ENCODE assay signal across 1 cellular context in the genomic region with DNA sequence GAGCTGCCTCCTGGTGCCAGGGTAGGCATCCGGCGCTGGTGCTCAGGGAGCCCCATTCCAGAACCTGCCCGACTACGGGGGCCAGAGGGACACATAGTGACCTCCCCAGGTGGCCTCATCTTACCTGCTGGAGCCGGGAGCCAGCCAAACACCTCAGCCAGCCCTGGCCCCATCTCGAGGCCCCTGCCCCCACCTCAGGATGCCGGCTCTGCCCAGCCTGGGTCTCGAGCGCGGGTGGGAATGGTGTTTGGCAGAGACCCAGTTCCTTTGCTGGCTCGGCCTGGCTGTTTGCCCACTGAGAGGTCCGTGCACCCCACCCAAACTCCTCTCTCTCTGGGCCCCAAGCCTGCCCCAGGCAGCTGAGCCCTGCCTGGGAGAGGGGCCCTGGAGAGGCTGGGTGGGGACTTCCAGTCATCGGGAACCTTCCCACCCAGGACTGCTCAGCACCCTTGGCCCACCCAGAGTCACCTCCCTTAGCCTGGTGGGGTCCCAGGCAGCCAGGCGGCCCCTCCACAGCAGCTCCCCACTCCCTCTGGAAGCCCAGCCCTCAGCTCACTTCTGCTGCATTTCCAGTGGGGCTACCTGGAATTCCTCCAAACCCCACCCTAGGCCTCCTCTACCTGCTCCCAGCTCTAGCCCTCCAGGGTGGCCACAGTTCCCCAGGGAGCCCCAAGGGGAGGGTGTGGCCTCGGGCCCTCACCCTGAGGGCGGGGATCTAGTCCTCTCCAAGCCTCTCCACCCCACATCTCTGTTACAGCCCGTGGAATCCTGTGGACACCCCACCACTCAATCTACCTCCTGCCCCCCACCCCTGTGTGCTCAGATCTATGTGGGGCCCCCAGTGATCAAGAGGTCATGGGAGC.
TF ChIP-seq lines count a peak whose summit lies in the region.

No MANE protein-coding gene starts in this region.

TF ChIP-seq in IMR-90, 13 proteins besides CTCF, POLR2A, EP300 and RAD21:
- TF ChIP-seq BHLHE40 (IDR thresholded peaks at IDR 0.05; ENCODE audit: low read depth, low read length) (no peak), MXI1 (IDR thresholded peaks at IDR 0.05; ENCODE audit: borderline replicate concordance, low read depth, low read length) (no peak), RFX5 (IDR thresholded peaks at IDR 0.05; ENCODE audit: low read depth, low read length) (no peak), FOS (IDR thresholded peaks at IDR 0.05; ENCODE audit: low read depth, low read length) (no peak), CEBPB (IDR thresholded peaks at IDR 0.05; ENCODE audit: low read depth, low read length) (no peak), SMC3 (IDR thresholded peaks at IDR 0.05; ENCODE audit: low read depth, low read length) (no peak), MAZ (IDR thresholded peaks at IDR 0.05; ENCODE audit: borderline replicate concordance, low read depth, low read length) (no peak), MAFK (IDR thresholded peaks at IDR 0.05; ENCODE audit: low read depth, low read length) (no peak), NFE2L2 (IDR thresholded peaks at IDR 0.05; ENCODE audit: low read depth, low read length) (no peak), CHD1 (IDR thresholded peaks at IDR 0.05; ENCODE audit: low read depth, low read length) (no peak), RCOR1 (IDR thresholded peaks at IDR 0.05; ENCODE audit: insufficient replicate concordance, low read length) (no peak)
- TF ChIP-seq, protein P1, sequence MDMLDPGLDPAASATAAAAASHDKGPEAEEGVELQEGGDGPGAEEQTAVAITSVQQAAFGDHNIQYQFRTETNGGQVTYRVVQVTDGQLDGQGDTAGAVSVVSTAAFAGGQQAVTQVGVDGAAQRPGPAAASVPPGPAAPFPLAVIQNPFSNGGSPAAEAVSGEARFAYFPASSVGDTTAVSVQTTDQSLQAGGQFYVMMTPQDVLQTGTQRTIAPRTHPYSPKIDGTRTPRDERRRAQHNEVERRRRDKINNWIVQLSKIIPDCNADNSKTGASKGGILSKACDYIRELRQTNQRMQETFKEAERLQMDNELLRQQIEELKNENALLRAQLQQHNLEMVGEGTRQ (IDR thresholded peaks at IDR 0.05; ENCODE audit: low read depth, low read length), result no peak
- TF ChIP-seq, protein P2, sequence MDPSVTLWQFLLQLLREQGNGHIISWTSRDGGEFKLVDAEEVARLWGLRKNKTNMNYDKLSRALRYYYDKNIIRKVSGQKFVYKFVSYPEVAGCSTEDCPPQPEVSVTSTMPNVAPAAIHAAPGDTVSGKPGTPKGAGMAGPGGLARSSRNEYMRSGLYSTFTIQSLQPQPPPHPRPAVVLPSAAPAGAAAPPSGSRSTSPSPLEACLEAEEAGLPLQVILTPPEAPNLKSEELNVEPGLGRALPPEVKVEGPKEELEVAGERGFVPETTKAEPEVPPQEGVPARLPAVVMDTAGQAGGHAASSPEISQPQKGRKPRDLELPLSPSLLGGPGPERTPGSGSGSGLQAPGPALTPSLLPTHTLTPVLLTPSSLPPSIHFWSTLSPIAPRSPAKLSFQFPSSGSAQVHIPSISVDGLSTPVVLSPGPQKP (IDR thresholded peaks at IDR 0.05; ENCODE audit: borderline replicate concordance, low read depth, low read length), result no peak
